ENCODE assay signal across 25 cellular contexts in the genomic region with DNA sequence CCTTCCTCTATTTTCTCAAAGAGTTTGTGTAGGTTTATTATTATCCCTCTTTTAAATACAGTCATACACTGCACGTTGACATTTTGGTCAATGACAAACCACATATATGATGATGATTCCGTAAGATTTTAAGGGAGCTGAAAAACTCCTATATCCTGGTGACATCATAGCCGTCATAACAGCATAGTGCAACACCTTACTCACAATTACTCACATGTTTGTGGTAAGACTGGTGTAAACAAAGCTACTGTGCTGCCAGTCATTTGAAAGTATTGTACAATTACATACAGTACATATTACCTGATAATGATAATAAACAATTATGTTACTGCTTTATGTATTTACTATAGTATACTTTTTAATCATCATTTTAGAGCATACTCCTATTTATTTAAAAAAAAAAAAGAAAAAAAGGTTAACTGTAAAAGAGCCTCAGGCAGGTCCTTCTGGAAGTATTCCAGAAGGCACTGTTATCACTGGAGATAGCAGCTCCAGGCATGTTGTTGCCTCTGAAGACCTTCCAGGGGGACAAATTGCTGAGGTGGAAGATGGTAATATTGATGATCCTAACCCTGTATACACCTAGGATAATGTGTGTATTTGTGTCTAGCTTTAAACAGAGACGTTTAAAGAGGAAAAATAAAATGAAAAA.
A peak's percentile ranks its signal among the peaks of the same experiment; 100 is the strongest.
DNase-seq lines count a peak whose midpoint lies in the region; ATAC-seq and TF ChIP-seq lines count a peak whose summit lies in the region.
"Had no signal": no experiment of that assay in that cellular context is flagged by ENCODE, and none has a peak within 500 bp of the region (broad histone marks: within the 10 kb centered on the region; RNA-seq: fewer than 3 reads in every experiment).

No MANE protein-coding gene starts in this region.

- BruUV-seq in PC-3 (replicated peaks; lab: Mats Ljungman, UMichigan): no TSS peak

- H3K9ac ChIP-seq in PC-3 (ENCODE audit: low read length): no peak overlapping the region
- H3K9ac ChIP-seq: BLaER1 treated with 17β-estradiol and CSF1 and Interleukin-3, amounts not matched to agents 10 nM and 100 nM had no signal

- no peaks in the 10 kb centered on the region for H3K27me3 ChIP-seq in PC-3 (ENCODE audit: low read length)
- H3K27me3 ChIP-seq: BLaER1 treated with 17β-estradiol and CSF1 and Interleukin-3, amounts not matched to agents 10 nM and 100 nM; SJSA1 had no signal

- TF ChIP-seq CTCF in PC-3 (conservative IDR thresholded peaks at IDR 0.05; ENCODE audit: low read depth, low read length) (no peak), choroid plexus epithelial cell (conservative IDR thresholded peaks at IDR 0.05; ENCODE audit: low read depth, low read length) (no peak), glutamatergic neuron (IDR thresholded peaks at IDR 0.05; ENCODE audit: partially characterized antibody, unreplicated experiment) (no peak), nephron progenitor cell (IDR thresholded peaks at IDR 0.05) (no peak)

- H3K9me3 ChIP-seq in PC-3 (ENCODE audit: low read length): no peaks in the 10 kb centered on the region

- H3K4me3 Mint-ChIP-seq in activated CD4-positive, alpha-beta T cell treated with anti-CD3 and anti-CD28 coated beads for 36 hours: no peak overlapping the region
- H3K4me3 Mint-ChIP-seq in stimulated activated effector memory CD8-positive, alpha-beta T cell treated with anti-CD3 and anti-CD28 coated beads, Interleukin-12 subunit alpha, Interleukin-12 subunit beta, amount 100 ng/mL, for 72 hours: no peak overlapping the region
- H3K4me3 Mint-ChIP-seq in glutamatergic neuron (ENCODE audit: unreplicated experiment) (no peak overlapping the region), nephron progenitor cell (no peak overlapping the region)
- H3K4me3 Mint-ChIP-seq: activated B cell treated with CpG ODN at 0.5 μM for 24 hours; activated naive CD8-positive, alpha-beta T cell treated with anti-CD3 and anti-CD28 coated beads, Interleukin-2, amount 50 U/mL, for 24 hours; activated T-helper 1 cell treated with anti-CD3 and anti-CD28 coated beads, Interleukin-12 subunit alpha, Interleukin-12 subunit beta, Interleukin-2, Interleukin-4 antibody, amounts not matched to agents 30 ng/mL and 10 ng/mL and 1 ng/mL, durations not matched to agents 14 hours and 24 hours and 36 hours; natural killer cell treated with Interleukin-12 subunit alpha and Interleukin-12 subunit beta and Interleukin-15 and Interleukin-18, amount 100 ng/mL, for 72 hours had no signal

- intact Hi-C loops in activated CD4-positive, alpha-beta T cell treated with anti-CD3 and anti-CD28 coated beads for 36 hours (cut with DNase I, micrococcal nuclease): no loop called here
- intact Hi-C loops in PC-3 (cut with micrococcal nuclease): no loop called here

- 0 out of 2 replicates have a peak, but pooled peaks cover 2% of the 10 kb centered on the region for H3K36me3 ChIP-seq in PC-3 (ENCODE audit: low read depth, low read length)
- H3K36me3 ChIP-seq: BLaER1 treated with 17β-estradiol and CSF1 and Interleukin-3, amounts not matched to agents 10 nM and 100 nM; SJSA1 had no signal

- peak; percentile 68 for ATAC-seq in activated CD4-positive, alpha-beta T cell treated with anti-CD3 and anti-CD28 coated beads for 36 hours
- ATAC-seq in PC-3 (peak; percentile 74), HG02678 (IDR thresholded peaks at IDR 0.05; ENCODE audit: unreplicated experiment) (no peak)
- peak; percentile 83 for ATAC-seq in stimulated activated effector memory CD8-positive, alpha-beta T cell treated with anti-CD3 and anti-CD28 coated beads, Interleukin-12 subunit alpha, Interleukin-12 subunit beta, amount 100 ng/mL, for 72 hours
- ATAC-seq: activated naive CD8-positive, alpha-beta T cell treated with anti-CD3 and anti-CD28 coated beads, Interleukin-2, amount 50 U/mL, for 24 hours; natural killer cell treated with Interleukin-12 subunit alpha and Interleukin-12 subunit beta and Interleukin-15 and Interleukin-18, amount 100 ng/mL, for 72 hours had no signal

- POLR2A ChIA-PET in activated CD4-positive, alpha-beta T cell treated with anti-CD3 and anti-CD28 coated beads for 36 hours (lab: Charles Lee): no interaction called here
- POLR2A ChIA-PET in PC-3 (lab: Charles Lee; ENCODE audit: unreplicated experiment): interaction anchor here (0.6 kb wide), 1 partner anchor 134 kb away, joined by 5 read pairs; no protein-coding TSS in a partner anchor

- H3K79me2 ChIP-seq in PC-3 (ENCODE audit: low read length): no peaks in the 10 kb centered on the region

- no peak overlapping the region for H2AFZ ChIP-seq in PC-3 (ENCODE audit: low read length)

- CTCF ChIA-PET in activated CD4-positive, alpha-beta T cell treated with anti-CD3 and anti-CD28 coated beads for 36 hours (lab: Charles Lee): interaction anchor here (0.6 to 1.3 kb wide), 8 partner anchors 8 to 540 kb away, joined by 3 read pairs; no protein-coding TSS in a partner anchor
- CTCF ChIA-PET in PC-3 (lab: Charles Lee): interaction anchor here (0.6 kb wide), 1 partner anchor 76 kb away, joined by 3 read pairs; no protein-coding TSS in a partner anchor

- no peaks in the 10 kb centered on the region for H3K9me2 ChIP-seq in PC-3 (replicated peaks; ENCODE audit: low read length)

- H3K9me3 Mint-ChIP-seq in activated CD4-positive, alpha-beta T cell treated with anti-CD3 and anti-CD28 coated beads for 36 hours (ENCODE audit: low read depth): peaks cover 5% of the 10 kb centered on the region
- no peaks in the 10 kb centered on the region for H3K9me3 Mint-ChIP-seq in stimulated activated effector memory CD8-positive, alpha-beta T cell treated with anti-CD3 and anti-CD28 coated beads, Interleukin-12 subunit alpha, Interleukin-12 subunit beta, amount 100 ng/mL, for 72 hours
- no peaks in the 10 kb centered on the region for H3K9me3 Mint-ChIP-seq in glutamatergic neuron (ENCODE audit: unreplicated experiment)
- H3K9me3 Mint-ChIP-seq in nephron progenitor cell: peaks cover 13% of the 10 kb centered on the region
- H3K9me3 Mint-ChIP-seq: activated naive CD8-positive, alpha-beta T cell treated with anti-CD3 and anti-CD28 coated beads, Interleukin-2, amount 50 U/mL, for 24 hours; activated T-helper 1 cell treated with anti-CD3 and anti-CD28 coated beads, Interleukin-12 subunit alpha, Interleukin-12 subunit beta, Interleukin-2, Interleukin-4 antibody, amounts not matched to agents 30 ng/mL and 10 ng/mL and 1 ng/mL, durations not matched to agents 14 hours and 24 hours and 36 hours; natural killer cell treated with Interleukin-12 subunit alpha and Interleukin-12 subunit beta and Interleukin-15 and Interleukin-18, amount 100 ng/mL, for 72 hours had no signal

- no peak overlapping the region for H3K4me2 ChIP-seq in PC-3 (ENCODE audit: low read length)
- H3K4me2 ChIP-seq: BLaER1 treated with 17β-estradiol and CSF1 and Interleukin-3, amounts not matched to agents 10 nM and 100 nM had no signal

- no peak overlapping the region for H3K27ac ChIP-seq in PC-3 (ENCODE audit: low read length)
- H3K27ac ChIP-seq: 22Rv1; BLaER1 treated with 17β-estradiol and CSF1 and Interleukin-3, amounts not matched to agents 10 nM and 100 nM; HL-60; SJSA1 had no signal

- H3K4me1 Mint-ChIP-seq in activated CD4-positive, alpha-beta T cell treated with anti-CD3 and anti-CD28 coated beads for 36 hours: peaks cover 26% of the 10 kb centered on the region
- H3K4me1 Mint-ChIP-seq in stimulated activated effector memory CD8-positive, alpha-beta T cell treated with anti-CD3 and anti-CD28 coated beads, Interleukin-12 subunit alpha, Interleukin-12 subunit beta, amount 100 ng/mL, for 72 hours: peaks cover 8% of the 10 kb centered on the region
- H3K4me1 Mint-ChIP-seq in glutamatergic neuron (ENCODE audit: low read depth, unreplicated experiment): peaks cover under 1% of the 10 kb centered on the region
- no peaks in the 10 kb centered on the region for H3K4me1 Mint-ChIP-seq in nephron progenitor cell
- H3K4me1 Mint-ChIP-seq: activated naive CD8-positive, alpha-beta T cell treated with anti-CD3 and anti-CD28 coated beads, Interleukin-2, amount 50 U/mL, for 24 hours had no signal

- H3K36me3 Mint-ChIP-seq in activated CD4-positive, alpha-beta T cell treated with anti-CD3 and anti-CD28 coated beads for 36 hours (ENCODE audit: low read depth): peaks cover 7% of the 10 kb centered on the region
- H3K36me3 Mint-ChIP-seq in stimulated activated effector memory CD8-positive, alpha-beta T cell treated with anti-CD3 and anti-CD28 coated beads, Interleukin-12 subunit alpha, Interleukin-12 subunit beta, amount 100 ng/mL, for 72 hours: no peaks in the 10 kb centered on the region
- H3K36me3 Mint-ChIP-seq in glutamatergic neuron (ENCODE audit: unreplicated experiment): no peaks in the 10 kb centered on the region
- no peaks in the 10 kb centered on the region for H3K36me3 Mint-ChIP-seq in nephron progenitor cell (ENCODE audit: low read depth)
- H3K36me3 Mint-ChIP-seq: natural killer cell treated with Interleukin-12 subunit alpha and Interleukin-12 subunit beta and Interleukin-15 and Interleukin-18, amount 100 ng/mL, for 72 hours had no signal

- H3K4me1 ChIP-seq in PC-3 (ENCODE audit: insufficient read depth, low read length): peaks cover 23% of the 10 kb centered on the region

- H4K20me1 ChIP-seq in PC-3 (ENCODE audit: low read length): no peaks in the 10 kb centered on the region
- H4K20me1 ChIP-seq: BLaER1 treated with 17β-estradiol and CSF1 and Interleukin-3, amounts not matched to agents 10 nM and 100 nM had no signal

- no peaks in the 10 kb centered on the region for H3K27me3 Mint-ChIP-seq in activated CD4-positive, alpha-beta T cell treated with anti-CD3 and anti-CD28 coated beads for 36 hours
- H3K27me3 Mint-ChIP-seq in glutamatergic neuron (ENCODE audit: unreplicated experiment) (peaks cover 2% of the 10 kb centered on the region), nephron progenitor cell (ENCODE audit: low read depth, poor library complexity) (no peaks in the 10 kb centered on the region)
- H3K27me3 Mint-ChIP-seq: activated B cell treated with CpG ODN at 0.5 μM for 24 hours; activated naive CD8-positive, alpha-beta T cell treated with anti-CD3 and anti-CD28 coated beads, Interleukin-2, amount 50 U/mL, for 24 hours had no signal

- no peak overlapping the region for H3K27ac Mint-ChIP-seq in activated CD4-positive, alpha-beta T cell treated with anti-CD3 and anti-CD28 coated beads for 36 hours
- H3K27ac Mint-ChIP-seq in stimulated activated effector memory CD8-positive, alpha-beta T cell treated with anti-CD3 and anti-CD28 coated beads, Interleukin-12 subunit alpha, Interleukin-12 subunit beta, amount 100 ng/mL, for 72 hours: no peak overlapping the region
- H3K27ac Mint-ChIP-seq in glutamatergic neuron (ENCODE audit: unreplicated experiment) (no peak overlapping the region), nephron progenitor cell (no peak overlapping the region)
- H3K27ac Mint-ChIP-seq: activated B cell treated with CpG ODN at 0.5 μM for 24 hours; activated naive CD8-positive, alpha-beta T cell treated with anti-CD3 and anti-CD28 coated beads, Interleukin-2, amount 50 U/mL, for 24 hours; activated T-helper 1 cell treated with anti-CD3 and anti-CD28 coated beads, Interleukin-12 subunit alpha, Interleukin-12 subunit beta, Interleukin-2, Interleukin-4 antibody, amounts not matched to agents 30 ng/mL and 10 ng/mL and 1 ng/mL, durations not matched to agents 14 hours and 24 hours and 36 hours; natural killer cell treated with Interleukin-12 subunit alpha and Interleukin-12 subunit beta and Interleukin-15 and Interleukin-18, amount 100 ng/mL, for 72 hours had no signal

- no peak overlapping the region for H3K4me3 ChIP-seq in PC-3 (ENCODE audit: low read length)
- H3K4me3 ChIP-seq in choroid plexus epithelial cell (ENCODE audit: low read depth, low read length): no peak overlapping the region
- H3K4me3 ChIP-seq: BLaER1 treated with 17β-estradiol and CSF1 and Interleukin-3, amounts not matched to agents 10 nM and 100 nM; SJSA1 had no signal

- DNase-seq in activated CD4-positive, alpha-beta T cell treated with anti-CD3 and anti-CD28 coated beads for 36 hours: no peak
- no peak for DNase-seq in activated CD4-positive, alpha-beta T cell treated with anti-CD3 and anti-CD28 coated beads, Interleukin-2, amount 50 U/mL, for 48 hours
- DNase-seq in PC-3 (peak; percentile 91), choroid plexus epithelial cell (ENCODE audit: low read depth) (peak; percentile 65), glutamatergic neuron (no peak), nephron progenitor cell (no peak)
- DNase-seq in stimulated activated effector memory CD8-positive, alpha-beta T cell treated with anti-CD3 and anti-CD28 coated beads, Interleukin-12 subunit alpha, Interleukin-12 subunit beta, amount 100 ng/mL, for 72 hours (ENCODE audit: low spot score in 2 of 2): no peak
- DNase-seq: activated B cell treated with CpG ODN at 0.5 μM for 24 hours; activated CD8-positive, alpha-beta memory T cell treated with anti-CD3 and anti-CD28 coated beads for 24 hours; activated naive CD8-positive, alpha-beta T cell treated with anti-CD3 and anti-CD28 coated beads, Interleukin-2, amount 50 U/mL, for 24 hours; caudate nucleus; hypothalamus; KBM-7; kidney glomerular epithelial cell; NCI-H1092; NCI-H2081; NCI-H526 treated with DMSO at 0.1 percent for 48 hours; stimulated activated CD8-positive, alpha-beta memory T cell treated with anti-CD3 and anti-CD28 coated beads, Interleukin-4, amount 100 ng/mL, for 48 hours had no signal

- no peaks in the 10 kb centered on the region for H3F3A ChIP-seq in PC-3 (ENCODE audit: low read length, unreplicated experiment)

Comparison
In these comparisons a context has a peak if more than half of its experiments do, and no peak if none do; other contexts are left out.
1. DNase-seq: peak in PC-3 (single experiment) and choroid plexus epithelial cell (single experiment); none in activated CD4-positive, alpha-beta T cell treated with anti-CD3 and anti-CD28 coated beads for 36 hours (single experiment), activated CD4-positive, alpha-beta T cell treated with anti-CD3 and anti-CD28 coated beads, Interleukin-2, amount 50 U/mL, for 48 hours (0 of 2), stimulated activated effector memory CD8-positive, alpha-beta T cell treated with anti-CD3 and anti-CD28 coated beads, Interleukin-12 subunit alpha, Interleukin-12 subunit beta, amount 100 ng/mL, for 72 hours (0 of 2), glutamatergic neuron (single experiment) and nephron progenitor cell (single experiment).